22 cellular contexts compared by ENCODE assay signal in genomic region chr22:17373839-17374238, GRCh38. TPM values are rescaled to one million over a fixed set of nuclear protein-coding genes. Genes with fewer than 3 reads are reported as not detected.
"Had no signal": no experiment of that assay in that cellular context is flagged by ENCODE, and none has a peak within 500 bp of the region (broad histone marks: within the 10 kb centered on the region; RNA-seq: fewer than 3 reads in every experiment).

No MANE protein-coding gene starts in this region.

- H3K36me3 ChIP-seq: transverse colon, uterus had no signal

- DNase-seq: activated CD4-positive, alpha-beta T cell treated with anti-CD3 and anti-CD28 coated beads for 4 hours; activated CD4-positive, alpha-beta T cell treated with anti-CD3 and anti-CD28 coated beads, Interleukin-2, amount 50 U/mL, for 48 hours; activated CD4-positive, CD25-positive, alpha-beta regulatory T cell; activated naive CD4-positive, alpha-beta T cell treated with Interleukin-2 at 50 U/mL for 16 hours; activated naive CD8-positive, alpha-beta T cell treated with anti-CD3 and anti-CD28 coated beads for 36 hours; activated T-cell treated with anti-CD3 and anti-CD28 coated beads, Interleukin-2, amount 50 U/mL, for 48 hours; effector CD4-positive, alpha-beta T cell; foreskin keratinocyte; left ventricle myocardium superior; mammary epithelial cell; posterior cingulate gyrus; stimulated activated CD4-positive, alpha-beta T cell treated with anti-CD3 and anti-CD28 coated beads, Interleukin-15, amount 100 ng/mL, for 24 hours; stimulated activated CD4-positive, alpha-beta T cell treated with anti-CD3 and anti-CD28 coated beads, Interleukin-2, amount 100 ng/mL, for 48 hours; stimulated activated CD8-positive, alpha-beta memory T cell treated with anti-CD3 and anti-CD28 coated beads, Interleukin-4, amount 100 ng/mL, for 48 hours; stimulated activated naive B cell treated with anti-CD40 and anti-IgM and Interleukin-4, amounts not matched to agents 10 μg/mL and 1 μg/mL and 100 μg/mL, for 72 hours; T-helper 17 cell; transverse colon; uterus had no signal

- H3K4me3 ChIP-seq: hepatocyte, smooth muscle cell, transverse colon, uterus had no signal

- H3K27ac ChIP-seq: foreskin keratinocyte, hepatocyte, transverse colon, uterus had no signal

- H3K9me3 ChIP-seq: transverse colon, uterus had no signal

- ATAC-seq: foreskin keratinocyte; left ventricle myocardium superior; sciatic nerve; stimulated activated naive B cell treated with anti-CD40 and anti-IgM and Interleukin-4, amounts not matched to agents 10 μg/mL and 1 μg/mL and 100 μg/mL, for 72 hours; T-helper 17 cell had no signal

- H3K4me1 ChIP-seq: foreskin keratinocyte had no signal

RNA-seq across cellular contexts. Expression of gene CECR2, which starts 4.6 kb away (rescaled TPM):
- total RNA-seq: activated CD8-positive, alpha-beta memory T cell treated with anti-CD3 and anti-CD28 coated beads for 36 hours; foreskin keratinocyte had no signal
- polyA plus RNA-seq: foreskin keratinocyte had no signal
